Comparison of ENCODE assay signal across 9 cellular contexts in genomic region chr17:82272495-82273326, GRCh38. TPM values are rescaled to one million over a fixed set of nuclear protein-coding genes. Genes with fewer than 3 reads are reported as not detected.
DNase-seq lines count a peak whose midpoint lies in the region; ATAC-seq, FAIRE-seq and TF ChIP-seq lines count a peak whose summit lies in the region.
"Had no signal": no experiment of that assay in that cellular context is flagged by ENCODE, and none has a peak within 500 bp of the region (broad histone marks: within the 10 kb centered on the region; RNA-seq: fewer than 3 reads in every experiment).

No MANE protein-coding gene starts in this region.

- peak; percentile 1 for ATAC-seq in HG02885 (IDR thresholded peaks at IDR 0.05; ENCODE audit: poor library complexity, unreplicated experiment)
- ATAC-seq in central memory CD8-positive, alpha-beta T cell (replicated peaks; ENCODE audit: extremely low read depth, poor library complexity, severe bottlenecking) = peak; percentile 13
- peak; percentile 4 for ATAC-seq in HepG2
- ATAC-seq in HG03095 (IDR thresholded peaks at IDR 0.05; ENCODE audit: unreplicated experiment) = no peak

- H3K36me3 ChIP-seq in HepG2 (replicated peaks in 1 of 2; ENCODE audit: control insufficient read depth in 1 of 2, insufficient read depth in 2 of 2, low read length in 2 of 2) = peaks cover 5 to 19% of the 10 kb centered on the region in 2 experiments; a peak in 3 of 5 replicates

- FAIRE-seq in D721Med (lab: Jason Lieb, UNC) (no peak), HepG2 (lab: Jason Lieb, UNC) (no peak)

- no peaks in the 10 kb centered on the region; a peak in 1 of 5 replicates for H3K27me3 ChIP-seq in HepG2 (ENCODE audit: control insufficient read depth in 1 of 2, insufficient read depth in 2 of 2, low read length in 2 of 2)

- H3K79me2 ChIP-seq in HepG2 (ENCODE audit: insufficient read depth, low read length) = peaks cover 50% of the 10 kb centered on the region

- in situ Hi-C loops in HepG2 (cut with HindIII; ENCODE audit: extremely low pct_ligation_motif_present, low pct_unique_long_range_greater_than_20kb) = no loop called here

- H3K27ac Mint-ChIP-seq in central memory CD8-positive, alpha-beta T cell (ENCODE audit: low read depth) = peak overlapping the region; percentile 97

- H3K9me3 Mint-ChIP-seq in central memory CD8-positive, alpha-beta T cell = no peaks in the 10 kb centered on the region

- CTCF ChIA-PET in HepG2 (lab: Yijun Ruan, JAX; ENCODE audit: low intra/inter-chr PET ratio, low total read pairs) = no interaction called here

- TF ChIP-seq CTCF in D721Med (IDR thresholded peaks at IDR 0.05; ENCODE audit: insufficient read depth, missing control alignments) (no peak), HepG2 (CRISPR knock-in tag; IDR thresholded peaks at IDR 0.05) (no peak)

- TF ChIP-seq POLR2A in HepG2 (IDR thresholded peaks at IDR 0.05; ENCODE audit: insufficient read depth in 1 of 2, low read depth in 2 of 2, low read length in 2 of 2) = peak in 1 of 2 experiments; percentile 39; a peak in 2 of 4 replicates

- peaks cover 37% of the 10 kb centered on the region for H3K36me3 Mint-ChIP-seq in central memory CD8-positive, alpha-beta T cell (ENCODE audit: insufficient read depth)

- H3K4me1 ChIP-seq in HepG2 (ENCODE audit: insufficient read depth, low read length) = peaks cover 78% of the 10 kb centered on the region

- peak; percentile 53 for DNase-seq in D721Med (ENCODE audit: insufficient read length, low spot score)
- peak; percentile 61 for DNase-seq in UCSD-AML1 (lab: John Stamatoyannopoulos, UW; ENCODE audit: unreplicated experiment)
- DNase-seq in central memory CD8-positive, alpha-beta T cell (ENCODE audit: low spot score in 2 of 2) = peak in 1 of 2 donors; percentile 27
- no peak for DNase-seq in HepG2 (ENCODE audit: low spot score)
- DNase-seq in stimulated activated naive CD4-positive, alpha-beta T cell treated with Interleukin-2 at 50 U/mL for 16 hours (lab: John Stamatoyannopoulos, UW) = peak; percentile 43
- no peak for DNase-seq in NCI-H2029 treated with DMSO at 0.1 percent for 48 hours (lab: John Stamatoyannopoulos, UW)

- no TSS peak for BruUV-seq in HepG2 (replicated peaks; lab: Mats Ljungman, UMichigan)

- H3K4me1 Mint-ChIP-seq in central memory CD8-positive, alpha-beta T cell = peaks cover 47% of the 10 kb centered on the region

- H3K4me2 ChIP-seq in HepG2 (ENCODE audit: low read depth, low read length) = peak overlapping the region; percentile 97

- H3K27ac ChIP-seq in HepG2 (ENCODE audit: extremely low read length, insufficient read depth, low read length) = peak overlapping the region; percentile 92

- peaks cover 50% of the 10 kb centered on the region for H4K20me1 ChIP-seq in HepG2 (ENCODE audit: insufficient read depth, low read length)

- H3K27me3 Mint-ChIP-seq in central memory CD8-positive, alpha-beta T cell = no peaks in the 10 kb centered on the region

- TF ChIP-seq EP300 in HepG2 (IDR thresholded peaks at IDR 0.05; ENCODE audit: low read depth in 2 of 2, low read length in 2 of 2) (no peak), HepG2 (CRISPR knock-in tag; IDR thresholded peaks at IDR 0.05; ENCODE audit: borderline replicate concordance) (no peak)

- POLR2A ChIA-PET in HepG2 (lab: Yijun Ruan, JAX) = interaction anchor here (0.7 to 10.6 kb wide), 20 partner anchors 12 to 306 kb away, joined by 3 to 119 read pairs (median 5); partner anchors contain the start of genes CD7 and SLC16A3

- TF ChIP-seq RAD21 in HepG2 (CRISPR knock-in tag; IDR thresholded peaks at IDR 0.05) = 0 out of 2 replicates have a peak, but pooled peaks have one; percentile 27

- H3K9ac ChIP-seq in HepG2 (ENCODE audit: insufficient read depth, low read depth, low read length) = peak overlapping the region; percentile 91

- WGBS in HepG2 (ENCODE audit: low lambda C conversion rate) = 2% methylated on average over 52 of the region's 57 CpGs

- no peaks in the 10 kb centered on the region for H3K9me3 ChIP-seq in HepG2 (ENCODE audit: low read length)

- intact Hi-C loops in HepG2 (cut with micrococcal nuclease; ENCODE audit: unreplicated experiment) = no loop called here

- peak overlapping the region; percentile 88 to 97 (median 88) for H3K4me3 ChIP-seq in HepG2 (replicated peaks in 1 of 3; ENCODE audit: insufficient read depth in 1 of 3, low read depth in 2 of 3, low read length in 3 of 3)

- H2AFZ ChIP-seq in HepG2 (ENCODE audit: low read length) = no peak overlapping the region

- peak overlapping the region; percentile 86 for H3K4me3 Mint-ChIP-seq in central memory CD8-positive, alpha-beta T cell

TF ChIP-seq in HepG2, 621 proteins besides CTCF, POLR2A, EP300 and RAD21 (continues in another document):
- TF ChIP-seq ZNF589 (CRISPR knock-in tag; conservative IDR thresholded peaks at IDR 0.05) = 0 out of 2 replicates have a peak, but pooled peaks have one; percentile 6

RNA-seq across cellular contexts. Expression of gene CSNK1D, which starts 0.8 kb away (rescaled TPM):
- total RNA-seq in HepG2 (2016; rRNA removed; fragmentation: Illumina TruSeq; extraction: Trizol) = 28.4 and 31.5 TPM in 2 replicates
- 19.2 and 20.4 TPM in 2 replicates for total RNA-seq in HepG2 (2016; cell fraction: cytosol; rRNA removed; fragmentation: Illumina TruSeq; extraction: Trizol; ENCODE audit: low read depth)
- 23.0 and 34.1 TPM in 2 replicates for total RNA-seq in HepG2 (2016; cell fraction: insoluble cytoplasmic fraction; rRNA removed; fragmentation: Illumina TruSeq; extraction: Trizol)
- 24.3 and 26.6 TPM in 2 replicates for total RNA-seq in HepG2 (2016; cell fraction: membrane; rRNA removed; fragmentation: Illumina TruSeq; extraction: Trizol)
- total RNA-seq in HepG2 (2016; cell fraction: nucleus; rRNA removed; fragmentation: Illumina TruSeq; extraction: Trizol) = 42.8 and 45.6 TPM in 2 replicates
- polyA plus RNA-seq in HepG2 (2011; rRNA removed) = 128 and 148 TPM in 2 replicates
- 81.5 and 90.2 TPM in 2 replicates for polyA plus RNA-seq in HepG2 (2011; cell fraction: cytosol; rRNA removed)
- 1,010 and 1,066 TPM in 2 replicates for polyA plus RNA-seq in HepG2 (2011; cell fraction: nucleus; rRNA removed)
- 164 and 234 TPM in 2 replicates for polyA plus RNA-seq in HepG2 (2012)
- polyA plus RNA-seq in HepG2 (2016; cell fraction: cytosol; fragmentation: Illumina TruSeq; extraction: Trizol; ENCODE audit: low read depth) = 19.6 and 21.8 TPM in 2 replicates
- polyA plus RNA-seq in HepG2 (2016; cell fraction: insoluble cytoplasmic fraction; fragmentation: Illumina TruSeq; extraction: Trizol; ENCODE audit: low read depth) = 71.8 and 89.7 TPM in 2 replicates
- 40.8 and 42.7 TPM in 2 replicates for polyA plus RNA-seq in HepG2 (2016; cell fraction: membrane; fragmentation: Illumina TruSeq; extraction: Trizol; ENCODE audit: low read depth)
- polyA plus RNA-seq in HepG2 (2016; cell fraction: nucleus; fragmentation: Illumina TruSeq; extraction: Trizol; ENCODE audit: insufficient read depth, low read depth) = 316 and 342 TPM in 2 replicates
- 78.0 and 103 TPM in 2 replicates for polyA minus RNA-seq in HepG2 (2011; rRNA and poly(A)+ RNA removed; ENCODE audit: low replicate concordance)
- polyA minus RNA-seq in HepG2 (2011; cell fraction: cytosol; rRNA and poly(A)+ RNA removed) = 51.7 and 60.9 TPM in 2 replicates
- polyA minus RNA-seq in HepG2 (2011; cell fraction: nucleus; rRNA and poly(A)+ RNA removed) = 117 and 118 TPM in 2 replicates

RNA-seq across cellular contexts. Expression of gene SLC16A3, which starts 43.9 kb away (rescaled TPM):
- 99.9 and 242 TPM in 2 replicates for total RNA-seq in HepG2 (2016; rRNA removed; fragmentation: Illumina TruSeq; extraction: Trizol)
- 51.0 and 61.4 TPM in 2 replicates for total RNA-seq in HepG2 (2016; cell fraction: cytosol; rRNA removed; fragmentation: Illumina TruSeq; extraction: Trizol; ENCODE audit: low read depth)
- total RNA-seq in HepG2 (2016; cell fraction: insoluble cytoplasmic fraction; rRNA removed; fragmentation: Illumina TruSeq; extraction: Trizol) = 83.6 and 248 TPM in 2 replicates
- 88.3 and 97.4 TPM in 2 replicates for total RNA-seq in HepG2 (2016; cell fraction: membrane; rRNA removed; fragmentation: Illumina TruSeq; extraction: Trizol)
- 164 and 200 TPM in 2 replicates for total RNA-seq in HepG2 (2016; cell fraction: nucleus; rRNA removed; fragmentation: Illumina TruSeq; extraction: Trizol)
- polyA plus RNA-seq in HepG2 (2011; rRNA removed) = 349 and 598 TPM in 2 replicates
- polyA plus RNA-seq in HepG2 (2011; cell fraction: cytosol; rRNA removed) = 384 and 554 TPM in 2 replicates
- 293 and 327 TPM in 2 replicates for polyA plus RNA-seq in HepG2 (2011; cell fraction: nucleus; rRNA removed)
- 348 and 404 TPM in 2 replicates for polyA plus RNA-seq in HepG2 (2012)
- polyA plus RNA-seq in HepG2 (2016; cell fraction: cytosol; fragmentation: Illumina TruSeq; extraction: Trizol; ENCODE audit: low read depth) = 38.7 and 40.7 TPM in 2 replicates
- polyA plus RNA-seq in HepG2 (2016; cell fraction: insoluble cytoplasmic fraction; fragmentation: Illumina TruSeq; extraction: Trizol; ENCODE audit: low read depth) = 95.9 and 111 TPM in 2 replicates
- 61.0 and 65.9 TPM in 2 replicates for polyA plus RNA-seq in HepG2 (2016; cell fraction: membrane; fragmentation: Illumina TruSeq; extraction: Trizol; ENCODE audit: low read depth)
- polyA plus RNA-seq in HepG2 (2016; cell fraction: nucleus; fragmentation: Illumina TruSeq; extraction: Trizol; ENCODE audit: insufficient read depth, low read depth) = 334 and 368 TPM in 2 replicates
- polyA minus RNA-seq in HepG2 (2011; rRNA and poly(A)+ RNA removed; ENCODE audit: low replicate concordance) = 181 and 1,731 TPM in 2 replicates
- polyA minus RNA-seq in HepG2 (2011; cell fraction: cytosol; rRNA and poly(A)+ RNA removed) = 365 and 408 TPM in 2 replicates
- polyA minus RNA-seq in HepG2 (2011; cell fraction: nucleus; rRNA and poly(A)+ RNA removed) = 137 and 145 TPM in 2 replicates

RNA-seq across cellular contexts. Expression of gene CD7, which starts 44.7 kb away (rescaled TPM):
- 29.7 and 67.6 TPM in 2 replicates for total RNA-seq in HepG2 (2016; rRNA removed; fragmentation: Illumina TruSeq; extraction: Trizol)
- total RNA-seq in HepG2 (2016; cell fraction: cytosol; rRNA removed; fragmentation: Illumina TruSeq; extraction: Trizol; ENCODE audit: low read depth) = 23.3 and 25.5 TPM in 2 replicates
- 24.7 and 74.3 TPM in 2 replicates for total RNA-seq in HepG2 (2016; cell fraction: insoluble cytoplasmic fraction; rRNA removed; fragmentation: Illumina TruSeq; extraction: Trizol)
- total RNA-seq in HepG2 (2016; cell fraction: membrane; rRNA removed; fragmentation: Illumina TruSeq; extraction: Trizol) = 36.8 and 47.2 TPM in 2 replicates
- total RNA-seq in HepG2 (2016; cell fraction: nucleus; rRNA removed; fragmentation: Illumina TruSeq; extraction: Trizol) = 53.2 and 64.7 TPM in 2 replicates
- 72.7 and 76.4 TPM in 2 replicates for polyA plus RNA-seq in HepG2 (2011; rRNA removed)
- 34.4 and 89.4 TPM in 2 replicates for polyA plus RNA-seq in HepG2 (2011; cell fraction: cytosol; rRNA removed)
- 127 and 155 TPM in 2 replicates for polyA plus RNA-seq in HepG2 (2011; cell fraction: nucleus; rRNA removed)
- 46.2 and 62.8 TPM in 2 replicates for polyA plus RNA-seq in HepG2 (2012)
- 56.5 and 63.8 TPM in 2 replicates for polyA plus RNA-seq in HepG2 (2016; cell fraction: cytosol; fragmentation: Illumina TruSeq; extraction: Trizol; ENCODE audit: low read depth)
- polyA plus RNA-seq in HepG2 (2016; cell fraction: insoluble cytoplasmic fraction; fragmentation: Illumina TruSeq; extraction: Trizol; ENCODE audit: low read depth) = 56.7 and 68.4 TPM in 2 replicates
- 78.3 and 78.6 TPM in 2 replicates for polyA plus RNA-seq in HepG2 (2016; cell fraction: membrane; fragmentation: Illumina TruSeq; extraction: Trizol; ENCODE audit: low read depth)
- polyA plus RNA-seq in HepG2 (2016; cell fraction: nucleus; fragmentation: Illumina TruSeq; extraction: Trizol; ENCODE audit: insufficient read depth, low read depth) = 226 and 244 TPM in 2 replicates
- 43.3 TPM in 1 of 2 replicates, not detected in the other for polyA minus RNA-seq in HepG2 (2011; rRNA and poly(A)+ RNA removed; ENCODE audit: low replicate concordance)
- polyA minus RNA-seq in HepG2 (2011; cell fraction: cytosol; rRNA and poly(A)+ RNA removed) = 31.0 and 32.1 TPM in 2 replicates
- 7.9 and 8.8 TPM in 2 replicates for polyA minus RNA-seq in HepG2 (2011; cell fraction: nucleus; rRNA and poly(A)+ RNA removed)
- total RNA-seq: M059J had no signal

Comparison
In these comparisons a context has a peak if more than half of its experiments do, and no peak if none do; other contexts are left out.
1. DNase-seq: peak in D721Med (single experiment), UCSD-AML1 (single experiment) and stimulated activated naive CD4-positive, alpha-beta T cell treated with Interleukin-2 at 50 U/mL for 16 hours (single experiment); none in HepG2 (single experiment) and NCI-H2029 treated with DMSO at 0.1 percent for 48 hours (single experiment).